ENCODE assay signal across 14 cellular contexts in genomic region chr4:153748378-153748777, GRCh38. TPM values are rescaled to one million over a fixed set of nuclear protein-coding genes. Genes with fewer than 3 reads are reported as not detected.
DNase-seq lines count a peak whose midpoint lies in the region; TF ChIP-seq lines count a peak whose summit lies in the region.
"Had no signal": no experiment of that assay in that cellular context is flagged by ENCODE, and none has a peak within 500 bp of the region (broad histone marks: within the 10 kb centered on the region; RNA-seq: fewer than 3 reads in every experiment).

No MANE protein-coding gene starts in this region.

- H3K27ac ChIP-seq in HL-60 (replicated peaks) (peak overlapping the region; percentile 71; the same call in 1 of the 2 replicates), ascending aorta (peak overlapping the region; percentile 19 to 23)
- H3K27ac ChIP-seq: gastrocnemius medialis, uterus, VCaP had no signal

- CTCF ChIA-PET in activated CD4-positive, alpha-beta memory T cell treated with anti-CD3 and anti-CD28 coated beads for 36 hours (lab: Charles Lee), result interaction anchor here (1.7 to 4.0 kb wide), 3 partner anchors 104 to 605 kb away, joined by 4 to 50 read pairs (median 49); no protein-coding TSS in a partner anchor

- no peak overlapping the region for H3K4me3 Mint-ChIP-seq in activated CD4-positive, alpha-beta memory T cell treated with anti-CD3 and anti-CD28 coated beads for 36 hours
- H3K4me3 Mint-ChIP-seq: activated naive CD4-positive, alpha-beta T cell treated with anti-CD3 and anti-CD28 coated beads for 36 hours; IgD-negative memory B cell had no signal

- POLR2A ChIA-PET in activated CD4-positive, alpha-beta memory T cell treated with anti-CD3 and anti-CD28 coated beads for 36 hours (lab: Charles Lee), result no interaction called here

- H3K4me3 ChIP-seq in HL-60 (replicated peaks; ENCODE audit: insufficient read depth, low read length) (no peak overlapping the region), ascending aorta (no peak overlapping the region)
- H3K4me3 ChIP-seq: gastrocnemius medialis, uterus had no signal

- H3K9me3 ChIP-seq in ascending aorta, result no peaks in the 10 kb centered on the region
- H3K9me3 ChIP-seq: gastrocnemius medialis, uterus had no signal

- H3K9me3 Mint-ChIP-seq in activated CD4-positive, alpha-beta memory T cell treated with anti-CD3 and anti-CD28 coated beads for 36 hours, result no peaks in the 10 kb centered on the region
- H3K9me3 Mint-ChIP-seq: activated naive CD4-positive, alpha-beta T cell treated with anti-CD3 and anti-CD28 coated beads for 36 hours; IgD-negative memory B cell had no signal

- no peaks in the 10 kb centered on the region for H3K4me1 Mint-ChIP-seq in activated CD4-positive, alpha-beta memory T cell treated with anti-CD3 and anti-CD28 coated beads for 36 hours (ENCODE audit: low read depth)

- intact Hi-C loops in ascending aorta (cut with DNase I), result loop anchor here (5.0 kb wide), 1 partner anchor 61 kb away; no protein-coding TSS in a partner anchor
- intact Hi-C loops in activated CD4-positive, alpha-beta memory T cell treated with anti-CD3 and anti-CD28 coated beads for 36 hours (cut with micrococcal nuclease), result no loop called here

- TF ChIP-seq CTCF in HL-60 (IDR thresholded peaks at IDR 0.05; ENCODE audit: insufficient read depth, low read length), result no peak
- no peak for TF ChIP-seq CTCF in ascending aorta (IDR thresholded peaks at IDR 0.05)

- H3K27ac Mint-ChIP-seq in activated CD4-positive, alpha-beta memory T cell treated with anti-CD3 and anti-CD28 coated beads for 36 hours, result no peak overlapping the region
- H3K27ac Mint-ChIP-seq: activated naive CD4-positive, alpha-beta T cell treated with anti-CD3 and anti-CD28 coated beads for 36 hours; IgD-negative memory B cell had no signal

- H3K36me3 ChIP-seq in ascending aorta, result no peaks in the 10 kb centered on the region
- H3K36me3 ChIP-seq: gastrocnemius medialis, uterus had no signal

- DNase-seq in A172 (ENCODE audit: low spot score) (peak; percentile 71), HL-60 (ENCODE audit: low read depth in 1 of 2, low spot score in 1 of 2) (no peak), ascending aorta (ENCODE audit: low spot score in 2 of 2) (peak; percentile 54 to 79), iris pigment epithelial cell (ENCODE audit: low read depth) (peak; percentile 80), Ammon's horn (ENCODE audit: low spot score) (no peak), activated gamma-delta T cell treated with Interleukin-2 at 50 U/mL for 16 hours (no peak)
- DNase-seq in activated CD4-positive, alpha-beta memory T cell treated with anti-CD3 and anti-CD28 coated beads for 36 hours, result no peak
- DNase-seq in activated naive CD4-positive, alpha-beta T cell treated with Interleukin-2 at 50 U/mL for 16 hours, result no peak
- DNase-seq: activated naive CD4-positive, alpha-beta T cell treated with anti-CD3 and anti-CD28 coated beads for 36 hours; stimulated activated CD4-positive, alpha-beta T cell treated with anti-CD3 and anti-CD28 coated beads, Interleukin-2, amount 100 ng/mL, for 48 hours; uterus had no signal

- H3K4me1 ChIP-seq in ascending aorta, result peaks cover 0 to 4% of the 10 kb centered on the region in 2 donors
- H3K4me1 ChIP-seq: gastrocnemius medialis, uterus had no signal

- H3K27me3 ChIP-seq in HL-60 (ENCODE audit: insufficient read depth, poor library complexity, severe bottlenecking) (no peaks in the 10 kb centered on the region), ascending aorta (no peaks in the 10 kb centered on the region)
- H3K27me3 ChIP-seq: uterus had no signal

- no peaks in the 10 kb centered on the region for H3K27me3 Mint-ChIP-seq in activated CD4-positive, alpha-beta memory T cell treated with anti-CD3 and anti-CD28 coated beads for 36 hours

- H3K36me3 Mint-ChIP-seq in activated CD4-positive, alpha-beta memory T cell treated with anti-CD3 and anti-CD28 coated beads for 36 hours, result no peaks in the 10 kb centered on the region
- H3K36me3 Mint-ChIP-seq: IgD-negative memory B cell had no signal

RNA-seq across cellular contexts. Expression of gene RNF175, which starts 11.4 kb away (rescaled TPM):
- not detected in 2 replicates for total RNA-seq in A172 (2014; rRNA removed; shearing (Covaris generic))
- not detected for total RNA-seq in ascending aorta
- not detected for total RNA-seq in activated CD4-positive, alpha-beta memory T cell treated with anti-CD3 and anti-CD28 coated beads for 36 hours

RNA-seq across cellular contexts. Expression of gene SFRP2, which starts 40.5 kb away (rescaled TPM):
- total RNA-seq in A172 (2014; rRNA removed; shearing (Covaris generic)), result not detected in 2 replicates
- total RNA-seq in ascending aorta, result 56.2 TPM
- not detected for total RNA-seq in activated CD4-positive, alpha-beta memory T cell treated with anti-CD3 and anti-CD28 coated beads for 36 hours
- total RNA-seq: activated naive CD4-positive, alpha-beta T cell treated with anti-CD3 and anti-CD28 coated beads for 36 hours had no signal

Comparison
In these comparisons a context has a peak if more than half of its experiments do, and no peak if none do; other contexts are left out.
1. DNase-seq: peak in A172 (single experiment), ascending aorta (2 of 2) and iris pigment epithelial cell (single experiment); none in HL-60 (0 of 2), activated CD4-positive, alpha-beta memory T cell treated with anti-CD3 and anti-CD28 coated beads for 36 hours (single experiment), activated naive CD4-positive, alpha-beta T cell treated with Interleukin-2 at 50 U/mL for 16 hours (single experiment), Ammon's horn (single experiment) and activated gamma-delta T cell treated with Interleukin-2 at 50 U/mL for 16 hours (single experiment).
2. RNA of gene SFRP2, which starts 40.5 kb away (total RNA-seq): 56.2 TPM in ascending aorta (single experiment); not detected in A172 and not detected in activated CD4-positive, alpha-beta memory T cell treated with anti-CD3 and anti-CD28 coated beads for 36 hours; every median in the first group is over 10 times any median in the second.